Comparison of ENCODE assay signal across 2 cellular contexts in genomic region chr17:37457801-37458200, GRCh38.
A peak's percentile ranks its signal among the peaks of the same experiment; 100 is the strongest.
TF ChIP-seq lines count a peak whose summit lies in the region.
"Not testable (repeated sequence)": the region's sequence is repeated elsewhere in the genome, so short reads cannot be mapped to it uniquely, and the experiment has no call there.

No MANE protein-coding gene starts in this region.

TF ChIP-seq in HEK293, 187 proteins besides CTCF, POLR2A, EP300 and RAD21:
- TF ChIP-seq ZNF157 (tag by site-specific recombination; IDR thresholded peaks at IDR 0.05) = peak; percentile 76

TF ChIP-seq in K562, 482 proteins besides CTCF, POLR2A, EP300 and RAD21:
- TF ChIP-seq CEBPG (CRISPR knock-in tag; IDR thresholded peaks at IDR 0.05) = not testable (repeated sequence)
- peak; percentile 14 to 73; a peak in 2 of 4 replicates for TF ChIP-seq CEBPG (tag; conservative IDR thresholded peaks at IDR 0.05 in 1 of 2, IDR thresholded peaks at IDR 0.05 in 1 of 2)
- peak; percentile 48; the same call in 1 of the 2 replicates for TF ChIP-seq CEBPB (tag; IDR thresholded peaks at IDR 0.05)
- TF ChIP-seq, protein P1, sequence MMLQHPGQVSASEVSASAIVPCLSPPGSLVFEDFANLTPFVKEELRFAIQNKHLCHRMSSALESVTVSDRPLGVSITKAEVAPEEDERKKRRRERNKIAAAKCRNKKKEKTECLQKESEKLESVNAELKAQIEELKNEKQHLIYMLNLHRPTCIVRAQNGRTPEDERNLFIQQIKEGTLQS (IDR thresholded peaks at IDR 0.05) = peak; percentile 61
- TF ChIP-seq, protein P1 (CRISPR knock-in tag; conservative IDR thresholded peaks at IDR 0.05) = not testable (repeated sequence)
- TF ChIP-seq ATF4 (CRISPR knock-in tag; IDR thresholded peaks at IDR 0.05) = 0 out of 2 replicates have a peak, but pooled peaks have one; percentile 11
- 0 out of 2 replicates have a peak, but pooled peaks have one; percentile 45 for TF ChIP-seq ZSCAN32 (CRISPR knock-in tag; IDR thresholded peaks at IDR 0.05)
